Comparison of ENCODE assay signal across 8 cellular contexts in the genomic region with DNA sequence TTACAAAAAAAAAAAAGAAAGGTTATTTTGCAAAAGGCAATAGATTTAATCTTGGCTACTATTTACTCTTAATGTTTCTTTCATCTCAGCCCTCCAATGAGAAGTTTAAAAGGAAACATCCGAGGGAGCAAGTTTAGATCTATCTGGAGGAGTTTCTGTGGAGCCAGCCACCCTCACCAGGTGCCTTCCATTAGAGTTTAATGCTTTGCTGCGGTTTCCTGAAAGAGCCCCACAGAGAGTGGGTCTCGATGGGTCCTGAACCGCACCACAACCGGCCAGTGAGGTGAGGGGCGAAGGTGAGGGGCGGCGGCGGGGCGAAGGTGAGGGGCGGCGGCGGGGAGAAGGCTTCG. TPM values are rescaled to one million over a fixed set of nuclear protein-coding genes. Genes with fewer than 3 reads are reported as not detected.
A peak's percentile ranks its signal among the peaks of the same experiment; 100 is the strongest.
DNase-seq lines count a peak whose midpoint lies in the region; ATAC-seq, FAIRE-seq and TF ChIP-seq lines count a peak whose summit lies in the region.

No MANE protein-coding gene starts in this region.

- WGBS in mammary epithelial cell (ENCODE audit: low coverage, missing lambda C conversion rate): 12% methylated on average over 3 of the region's 14 CpGs
- under 1% methylated on average over 4 of the region's 14 CpGs for WGBS in HepG2 (ENCODE audit: low lambda C conversion rate)

- TF ChIP-seq CTCF in KMS-11 (conservative IDR thresholded peaks at IDR 0.05; ENCODE audit: low read depth, low read length): no peak
- TF ChIP-seq CTCF in mammary epithelial cell (conservative IDR thresholded peaks at IDR 0.05 in 1 of 2, IDR thresholded peaks at IDR 0.05 in 1 of 2; ENCODE audit: extremely low read depth in 1 of 2, insufficient read depth in 1 of 2, low read depth in 1 of 2, low read length in 2 of 2): no peak
- TF ChIP-seq CTCF in HepG2 (CRISPR knock-in tag; IDR thresholded peaks at IDR 0.05): no peak
- no peak for TF ChIP-seq CTCF in tibial artery (IDR thresholded peaks at IDR 0.05)

- POLR2A ChIA-PET in HepG2 (lab: Yijun Ruan, JAX): no interaction called here

- TF ChIP-seq RAD21 in HepG2 (CRISPR knock-in tag; IDR thresholded peaks at IDR 0.05): no peak

- dilution Hi-C loops in mammary epithelial cell (cut with HindIII; ENCODE audit: low sequenced_read_pairs): no loop called here

- no peak for DNase-seq in activated naive CD4-positive, alpha-beta T cell treated with anti-CD3 and anti-CD28 coated beads, Interleukin-2, amount 10 ng/mL, durations not matched to agents 7 days and 5 days
- DNase-seq in activated naive CD4-positive, alpha-beta T cell treated with Interleukin-2 at 50 U/mL for 16 hours: no peak
- no peak for DNase-seq in mammary epithelial cell
- no peak for DNase-seq in HepG2 (ENCODE audit: low spot score)
- no peak for DNase-seq in tibial artery
- DNase-seq in D341Med (ENCODE audit: low spot score): no peak

- H3K36me3 ChIP-seq in KMS-11 (ENCODE audit: insufficient read depth) (no peaks in the 10 kb centered on the region), mammary epithelial cell (ENCODE audit: insufficient read depth, low read length) (no peaks in the 10 kb centered on the region), HepG2 (replicated peaks in 1 of 2; ENCODE audit: control insufficient read depth in 1 of 2, insufficient read depth in 2 of 2, low read length in 2 of 2) (no peaks in the 10 kb centered on the region), tibial artery (no peaks in the 10 kb centered on the region)

- H3K4me1 Mint-ChIP-seq in activated naive CD4-positive, alpha-beta T cell treated with anti-CD3 and anti-CD28 coated beads, Interleukin-2, amount 10 ng/mL, durations not matched to agents 7 days and 5 days: peaks cover 9% of the 10 kb centered on the region

- FAIRE-seq in HepG2 (lab: Jason Lieb, UNC): no peak

- in situ Hi-C loops in mammary epithelial cell (cut with MboI; ENCODE audit: low sequenced_read_pairs in 2 of 2) (no loop called here), HepG2 (cut with HindIII; ENCODE audit: extremely low pct_ligation_motif_present, low pct_unique_long_range_greater_than_20kb) (loop anchor here (25.0 kb wide), 1 partner anchor 890 kb away; no protein-coding TSS in a partner anchor)

- H3K27ac ChIP-seq in KMS-11 (peak overlapping the region; percentile 43; the same call in 1 of the 2 replicates), mammary epithelial cell (ENCODE audit: insufficient read depth, low read depth, low read length) (peak overlapping the region; percentile 53), HepG2 (ENCODE audit: extremely low read length, insufficient read depth, low read length) (no peak overlapping the region), tibial artery (peak overlapping the region; percentile 85 to 92)

- peak overlapping the region; percentile 88 for H3K27ac Mint-ChIP-seq in activated naive CD4-positive, alpha-beta T cell treated with anti-CD3 and anti-CD28 coated beads, Interleukin-2, amount 10 ng/mL, durations not matched to agents 7 days and 5 days

- H3K27me3 ChIP-seq in KMS-11 (ENCODE audit: insufficient read depth, low read depth) (no peaks in the 10 kb centered on the region), mammary epithelial cell (ENCODE audit: insufficient read depth, low read length) (no peaks in the 10 kb centered on the region), HepG2 (ENCODE audit: control insufficient read depth in 1 of 2, insufficient read depth in 2 of 2, low read length in 2 of 2) (no peaks in the 10 kb centered on the region), tibial artery (no peaks in the 10 kb centered on the region)

- H3K4me3 ChIP-seq in KMS-11 (IDR thresholded peaks at IDR 0.05; ENCODE audit: insufficient read depth, low read depth, low read length): no peak overlapping the region
- H3K4me3 ChIP-seq in mammary epithelial cell (replicated peaks in 1 of 3; ENCODE audit: insufficient read depth in 1 of 3, low read depth in 2 of 3, low read length in 3 of 3): peak overlapping the region; percentile 61 to 95 (median 73)
- peak overlapping the region; percentile 70 to 80 (median 74) for H3K4me3 ChIP-seq in HepG2 (replicated peaks in 1 of 3; ENCODE audit: insufficient read depth in 1 of 3, low read depth in 2 of 3, low read length in 3 of 3)
- H3K4me3 ChIP-seq in tibial artery: peak overlapping the region; percentile 85 to 99

- no TSS peak for BruUV-seq in mammary epithelial cell (replicated peaks; lab: Mats Ljungman, UMichigan)
- BruUV-seq in HepG2 (replicated peaks; lab: Mats Ljungman, UMichigan): no TSS peak

- H3K4me1 ChIP-seq in KMS-11 (ENCODE audit: low read depth, poor library complexity, severe bottlenecking) (peaks cover 11% of the 10 kb centered on the region), mammary epithelial cell (ENCODE audit: insufficient read depth, low read length) (no peaks in the 10 kb centered on the region), HepG2 (ENCODE audit: insufficient read depth, low read length) (peaks cover 14% of the 10 kb centered on the region), tibial artery (peaks cover 0 to 9% (median 4%) of the 10 kb centered on the region in 4 donors)

- TF ChIP-seq EP300 in HepG2 (IDR thresholded peaks at IDR 0.05; ENCODE audit: low read depth in 2 of 2, low read length in 2 of 2): no peak
- TF ChIP-seq EP300 in HepG2 (CRISPR knock-in tag; IDR thresholded peaks at IDR 0.05; ENCODE audit: borderline replicate concordance): no peak

- no peaks in the 10 kb centered on the region for H3K36me3 Mint-ChIP-seq in activated naive CD4-positive, alpha-beta T cell treated with anti-CD3 and anti-CD28 coated beads, Interleukin-2, amount 10 ng/mL, durations not matched to agents 7 days and 5 days

- TF ChIP-seq POLR2A in HepG2 (IDR thresholded peaks at IDR 0.05; ENCODE audit: insufficient read depth in 1 of 2, low read depth in 2 of 2, low read length in 2 of 2): no peak

- H3K79me2 ChIP-seq in KMS-11 (ENCODE audit: insufficient read depth, low read depth) (no peaks in the 10 kb centered on the region), mammary epithelial cell (ENCODE audit: insufficient read depth, low read length) (no peaks in the 10 kb centered on the region), HepG2 (ENCODE audit: insufficient read depth, low read length) (no peaks in the 10 kb centered on the region)

- peaks cover 5% of the 10 kb centered on the region for H3K27me3 Mint-ChIP-seq in activated naive CD4-positive, alpha-beta T cell treated with anti-CD3 and anti-CD28 coated beads, Interleukin-2, amount 10 ng/mL, durations not matched to agents 7 days and 5 days

- intact Hi-C loops in mammary epithelial cell (cut with micrococcal nuclease) (loop anchor here (10.0 kb wide), 1 partner anchor 1332 kb away; no protein-coding TSS in a partner anchor), HepG2 (cut with micrococcal nuclease; ENCODE audit: unreplicated experiment) (loop anchor here (10.0 kb wide), 3 partner anchors 472 to 982 kb away; a partner anchor contains a TSS), tibial artery (cut with DNase I; ENCODE audit: low total_unique reads) (no loop called here)

- H3K4me2 ChIP-seq in KMS-11 (peak overlapping the region; percentile 39), mammary epithelial cell (ENCODE audit: insufficient read depth, low read depth, low read length) (peak overlapping the region; percentile 86), HepG2 (ENCODE audit: low read depth, low read length) (peak overlapping the region; percentile 75)

- peak; percentile 38 for ATAC-seq in HepG2
- no peak for ATAC-seq in GM18517 (IDR thresholded peaks at IDR 0.05; ENCODE audit: unreplicated experiment)

- no peaks in the 10 kb centered on the region for H4K20me1 ChIP-seq in KMS-11 (ENCODE audit: insufficient read depth)
- H4K20me1 ChIP-seq in mammary epithelial cell (ENCODE audit: insufficient read depth, low read length): no peaks in the 10 kb centered on the region
- no peaks in the 10 kb centered on the region for H4K20me1 ChIP-seq in HepG2 (ENCODE audit: insufficient read depth, low read length)

- no peaks in the 10 kb centered on the region for H3K9me3 Mint-ChIP-seq in activated naive CD4-positive, alpha-beta T cell treated with anti-CD3 and anti-CD28 coated beads, Interleukin-2, amount 10 ng/mL, durations not matched to agents 7 days and 5 days

- H3K4me3 Mint-ChIP-seq in activated naive CD4-positive, alpha-beta T cell treated with anti-CD3 and anti-CD28 coated beads, Interleukin-2, amount 10 ng/mL, durations not matched to agents 7 days and 5 days: peak overlapping the region; percentile 91

- H3K9me3 ChIP-seq in mammary epithelial cell (replicated peaks; ENCODE audit: insufficient read depth, low read length): no peaks in the 10 kb centered on the region
- H3K9me3 ChIP-seq in HepG2 (ENCODE audit: low read length): no peaks in the 10 kb centered on the region
- H3K9me3 ChIP-seq in tibial artery: peaks cover 0 to 4% (median 0%) of the 10 kb centered on the region in 3 donors

- peak overlapping the region; percentile 69 for H3K9ac ChIP-seq in KMS-11
- peak overlapping the region; percentile 78 for H3K9ac ChIP-seq in mammary epithelial cell (ENCODE audit: insufficient read depth, low read length)
- peak overlapping the region; percentile 78; the same call in 1 of the 2 replicates for H3K9ac ChIP-seq in HepG2 (ENCODE audit: insufficient read depth, low read depth, low read length)

- CTCF ChIA-PET in activated naive CD4-positive, alpha-beta T cell treated with anti-CD3 and anti-CD28 coated beads, Interleukin-2, amount 10 ng/mL, durations not matched to agents 7 days and 5 days (lab: Charles Lee): no interaction called here
- CTCF ChIA-PET in mammary epithelial cell (lab: Charles Lee; ENCODE audit: low non-redundant PET): no interaction called here
- CTCF ChIA-PET in HepG2 (lab: Yijun Ruan, JAX; ENCODE audit: low intra/inter-chr PET ratio, low total read pairs): no interaction called here

- H2AFZ ChIP-seq in KMS-11 (ENCODE audit: low read depth) (peak overlapping the region; percentile 66; the same call in 1 of the 2 replicates), mammary epithelial cell (ENCODE audit: low read depth, low read length) (peak overlapping the region; percentile 97), HepG2 (ENCODE audit: low read length) (peak overlapping the region; percentile 78)

RNA-seq across cellular contexts. Expression of a gene that starts 0.6 kb away (rescaled TPM):
- 1 to 10 TPM; 1.0 to 1.3 TPM for total RNA-seq in mammary epithelial cell
- polyA plus RNA-seq in mammary epithelial cell: 0.07 TPM
- not detected for polyA minus RNA-seq in mammary epithelial cell
- total RNA-seq in HepG2 (2016; rRNA removed; fragmentation: Illumina TruSeq; extraction: Trizol): 0.18 and 0.31 TPM in 2 replicates
- total RNA-seq in HepG2 (2016; cell fraction: cytosol; rRNA removed; fragmentation: Illumina TruSeq; extraction: Trizol; ENCODE audit: low read depth): 0.09 TPM in 1 of 2 replicates, not detected in the other
- total RNA-seq in HepG2 (2016; cell fraction: insoluble cytoplasmic fraction; rRNA removed; fragmentation: Illumina TruSeq; extraction: Trizol): 0.19 TPM in 1 of 2 replicates, not detected in the other
- total RNA-seq in HepG2 (2016; cell fraction: membrane; rRNA removed; fragmentation: Illumina TruSeq; extraction: Trizol): 0.07 and 0.28 TPM in 2 replicates
- total RNA-seq in HepG2 (2016; cell fraction: nucleus; rRNA removed; fragmentation: Illumina TruSeq; extraction: Trizol): 2.4 and 4.3 TPM in 2 replicates
- polyA plus RNA-seq in HepG2 (2011; rRNA removed): 0.44 and 0.50 TPM in 2 replicates
- polyA plus RNA-seq in HepG2 (2011; cell fraction: cytosol; rRNA removed): 0.39 and 0.62 TPM in 2 replicates
- polyA plus RNA-seq in HepG2 (2011; cell fraction: nucleus; rRNA removed): 0.50 and 0.80 TPM in 2 replicates
- 1.2 and 1.3 TPM in 2 replicates for polyA plus RNA-seq in HepG2 (2012)
- 0.15 TPM in 1 of 2 replicates, not detected in the other for polyA plus RNA-seq in HepG2 (2016; cell fraction: cytosol; fragmentation: Illumina TruSeq; extraction: Trizol; ENCODE audit: low read depth)
- not detected in 2 replicates for polyA plus RNA-seq in HepG2 (2016; cell fraction: insoluble cytoplasmic fraction; fragmentation: Illumina TruSeq; extraction: Trizol; ENCODE audit: low read depth)
- polyA plus RNA-seq in HepG2 (2016; cell fraction: membrane; fragmentation: Illumina TruSeq; extraction: Trizol; ENCODE audit: low read depth): 0.17 and 0.49 TPM in 2 replicates
- not detected in 2 replicates for polyA plus RNA-seq in HepG2 (2016; cell fraction: nucleus; fragmentation: Illumina TruSeq; extraction: Trizol; ENCODE audit: insufficient read depth, low read depth)
- 1.9 TPM in 1 of 2 replicates, not detected in the other for polyA minus RNA-seq in HepG2 (2011; rRNA and poly(A)+ RNA removed; ENCODE audit: low replicate concordance)
- polyA minus RNA-seq in HepG2 (2011; cell fraction: cytosol; rRNA and poly(A)+ RNA removed): 0.59 TPM in 1 of 2 replicates, not detected in the other
- polyA minus RNA-seq in HepG2 (2011; cell fraction: nucleus; rRNA and poly(A)+ RNA removed): 12.2 and 16.7 TPM in 2 replicates

RNA-seq across cellular contexts. Expression of a gene that starts 0.8 kb away (rescaled TPM):
- total RNA-seq in mammary epithelial cell (1 to 10 TPM in 1 of 2 donors, not detected in 1; 1.0 TPM), HepG2 (2016; rRNA removed; fragmentation: Illumina TruSeq; extraction: Trizol) (0.13 TPM in 1 of 2 replicates, not detected in the other)
- polyA plus RNA-seq in mammary epithelial cell (not detected), HepG2 (2011; rRNA removed) (not detected in 2 replicates)
- polyA minus RNA-seq in mammary epithelial cell: not detected
- not detected in 2 replicates for total RNA-seq in HepG2 (2016; cell fraction: cytosol; rRNA removed; fragmentation: Illumina TruSeq; extraction: Trizol; ENCODE audit: low read depth)
- total RNA-seq in HepG2 (2016; cell fraction: insoluble cytoplasmic fraction; rRNA removed; fragmentation: Illumina TruSeq; extraction: Trizol): 0.19 TPM in 1 of 2 replicates, not detected in the other
- not detected in 2 replicates for total RNA-seq in HepG2 (2016; cell fraction: membrane; rRNA removed; fragmentation: Illumina TruSeq; extraction: Trizol)
- total RNA-seq in HepG2 (2016; cell fraction: nucleus; rRNA removed; fragmentation: Illumina TruSeq; extraction: Trizol): not detected in 2 replicates
- not detected in 2 replicates for polyA plus RNA-seq in HepG2 (2011; cell fraction: cytosol; rRNA removed)
- not detected in 2 replicates for polyA plus RNA-seq in HepG2 (2011; cell fraction: nucleus; rRNA removed)
- polyA plus RNA-seq in HepG2 (2012): 0.43 TPM in 1 of 2 replicates, not detected in the other
- polyA plus RNA-seq in HepG2 (2016; cell fraction: cytosol; fragmentation: Illumina TruSeq; extraction: Trizol; ENCODE audit: low read depth): 0.14 TPM in 1 of 2 replicates, not detected in the other
- not detected in 2 replicates for polyA plus RNA-seq in HepG2 (2016; cell fraction: insoluble cytoplasmic fraction; fragmentation: Illumina TruSeq; extraction: Trizol; ENCODE audit: low read depth)
- polyA plus RNA-seq in HepG2 (2016; cell fraction: membrane; fragmentation: Illumina TruSeq; extraction: Trizol; ENCODE audit: low read depth): not detected in 2 replicates
- polyA plus RNA-seq in HepG2 (2016; cell fraction: nucleus; fragmentation: Illumina TruSeq; extraction: Trizol; ENCODE audit: insufficient read depth, low read depth): not detected in 2 replicates
- polyA minus RNA-seq in HepG2 (2011; rRNA and poly(A)+ RNA removed; ENCODE audit: low replicate concordance): 0.12 TPM in 1 of 2 replicates, not detected in the other
- polyA minus RNA-seq in HepG2 (2011; cell fraction: cytosol; rRNA and poly(A)+ RNA removed): not detected in 2 replicates
- not detected in 2 replicates for polyA minus RNA-seq in HepG2 (2011; cell fraction: nucleus; rRNA and poly(A)+ RNA removed)
